In genomic region chr2:23635666-23636340, GRCh38 we compare ENCODE assay signal across 14 cellular contexts.
"Had no signal": no experiment of that assay in that cellular context is flagged by ENCODE, and none has a peak within 500 bp of the region (broad histone marks: within the 10 kb centered on the region; RNA-seq: fewer than 3 reads in every experiment).

No MANE protein-coding gene starts in this region.

- ATAC-seq: naive thymus-derived CD8-positive, alpha-beta T cell had no signal

- H3K27me3 Mint-ChIP-seq: naive thymus-derived CD8-positive, alpha-beta T cell had no signal

- H3K79me2 ChIP-seq: parathyroid adenoma had no signal

- H3K9ac ChIP-seq: parathyroid adenoma had no signal

- H3K9me3 ChIP-seq: gastrocnemius medialis, mucosa of descending colon, psoas muscle had no signal

- H3K36me3 ChIP-seq: gastrocnemius medialis had no signal

- H3K27ac Mint-ChIP-seq: naive thymus-derived CD8-positive, alpha-beta T cell had no signal

- DNase-seq: cortex of kidney; effector CD8-positive, alpha-beta T cell; islet precursor cell; mammary epithelial cell; occipital lobe; stimulated activated CD4-positive, alpha-beta T cell treated with anti-CD3 and anti-CD28 coated beads, Interleukin-2, amount 100 ng/mL, for 48 hours; stimulated activated naive CD4-positive, alpha-beta T cell treated with Interleukin-2 at 50 U/mL for 16 hours had no signal

- H3K27me3 ChIP-seq: dorsolateral prefrontal cortex, gastrocnemius medialis had no signal

- H3K27ac ChIP-seq: parathyroid adenoma had no signal

- H3K9me3 Mint-ChIP-seq: naive thymus-derived CD8-positive, alpha-beta T cell; neural crest cell had no signal

- H3K4me1 ChIP-seq: parathyroid adenoma had no signal

- H3K4me3 Mint-ChIP-seq: naive thymus-derived CD8-positive, alpha-beta T cell; neural crest cell had no signal

- H3K4me3 ChIP-seq: dorsolateral prefrontal cortex, gastrocnemius medialis, mucosa of descending colon, psoas muscle had no signal
